ENCODE assay signal across 8 cellular contexts in genomic region chr12:16189849-16190248, GRCh38.
A peak's percentile ranks its signal among the peaks of the same experiment; 100 is the strongest.
DNase-seq lines count a peak whose midpoint lies in the region; ATAC-seq, FAIRE-seq and TF ChIP-seq lines count a peak whose summit lies in the region.

No MANE protein-coding gene starts in this region.

- H3K27me3 Mint-ChIP-seq in endothelial cell (ENCODE audit: unreplicated experiment) = no peaks in the 10 kb centered on the region
- H3K27me3 Mint-ChIP-seq in activated CD8-positive, alpha-beta memory T cell treated with anti-CD3 and anti-CD28 coated beads, Interleukin-2, amount 10 ng/mL, durations not matched to agents 7 days and 5 days = no peaks in the 10 kb centered on the region

- H3K27ac Mint-ChIP-seq in endothelial cell (ENCODE audit: unreplicated experiment) = no peak overlapping the region
- H3K27ac Mint-ChIP-seq in activated CD8-positive, alpha-beta memory T cell treated with anti-CD3 and anti-CD28 coated beads, Interleukin-2, amount 10 ng/mL, durations not matched to agents 7 days and 5 days = no peak overlapping the region

- intact Hi-C loops in head of caudate nucleus (cut with DNase I) = no loop called here

- TF ChIP-seq CTCF in endothelial cell (IDR thresholded peaks at IDR 0.05; ENCODE audit: unreplicated experiment) = no peak

- no peaks in the 10 kb centered on the region for H3K36me3 Mint-ChIP-seq in endothelial cell (ENCODE audit: low read depth, unreplicated experiment)
- H3K36me3 Mint-ChIP-seq in activated CD8-positive, alpha-beta memory T cell treated with anti-CD3 and anti-CD28 coated beads, Interleukin-2, amount 10 ng/mL, durations not matched to agents 7 days and 5 days = no peaks in the 10 kb centered on the region

- peak; percentile 6 for DNase-seq in COLO668 (lab: John Stamatoyannopoulos, UW; ENCODE audit: unreplicated experiment)
- peak; percentile 6 for DNase-seq in RCC 7860 (ENCODE audit: low spot score)
- DNase-seq in iPS-NIHi7 (ENCODE audit: extremely low spot score) = peak; percentile 16
- DNase-seq in head of caudate nucleus = no peak
- no peak for DNase-seq in endothelial cell (ENCODE audit: low spot score)
- DNase-seq in activated CD8-positive, alpha-beta memory T cell treated with anti-CD3 and anti-CD28 coated beads, Interleukin-2, amount 10 ng/mL, durations not matched to agents 7 days and 5 days = no peak

- H3K4me3 Mint-ChIP-seq in endothelial cell (ENCODE audit: unreplicated experiment) = no peak overlapping the region
- H3K4me3 Mint-ChIP-seq in activated CD8-positive, alpha-beta memory T cell treated with anti-CD3 and anti-CD28 coated beads, Interleukin-2, amount 10 ng/mL, durations not matched to agents 7 days and 5 days = no peak overlapping the region

- peak; percentile 76 for ATAC-seq in HG03432 (IDR thresholded peaks at IDR 0.05; ENCODE audit: unreplicated experiment)
- no peak for ATAC-seq in HG02840 (IDR thresholded peaks at IDR 0.05; ENCODE audit: low FRiP score, unreplicated experiment)
- no peak for ATAC-seq in activated CD8-positive, alpha-beta memory T cell treated with anti-CD3 and anti-CD28 coated beads, Interleukin-2, amount 10 ng/mL, durations not matched to agents 7 days and 5 days

- no peaks in the 10 kb centered on the region for H3K4me1 Mint-ChIP-seq in endothelial cell (ENCODE audit: unreplicated experiment)
- H3K4me1 Mint-ChIP-seq in activated CD8-positive, alpha-beta memory T cell treated with anti-CD3 and anti-CD28 coated beads, Interleukin-2, amount 10 ng/mL, durations not matched to agents 7 days and 5 days = no peaks in the 10 kb centered on the region

- H3K9me3 Mint-ChIP-seq in endothelial cell (ENCODE audit: unreplicated experiment) = no peaks in the 10 kb centered on the region
- no peaks in the 10 kb centered on the region for H3K9me3 Mint-ChIP-seq in activated CD8-positive, alpha-beta memory T cell treated with anti-CD3 and anti-CD28 coated beads, Interleukin-2, amount 10 ng/mL, durations not matched to agents 7 days and 5 days (ENCODE audit: low read depth)

- no peak for FAIRE-seq in RCC 7860 (lab: Jason Lieb, UNC)

- CTCF ChIA-PET in activated CD8-positive, alpha-beta memory T cell treated with anti-CD3 and anti-CD28 coated beads, Interleukin-2, amount 10 ng/mL, durations not matched to agents 7 days and 5 days (lab: Charles Lee) = no interaction called here

Comparison
In these comparisons a context has a peak if more than half of its experiments do, and no peak if none do; other contexts are left out.
1. DNase-seq: peak in COLO668 (single experiment), RCC 7860 (single experiment) and iPS-NIHi7 (single experiment); none in head of caudate nucleus (0 of 42), endothelial cell (single experiment) and activated CD8-positive, alpha-beta memory T cell treated with anti-CD3 and anti-CD28 coated beads, Interleukin-2, amount 10 ng/mL, durations not matched to agents 7 days and 5 days (single experiment).